ENCODE assay signal across 13 cellular contexts in genomic region chr19:10454267-10454666, GRCh38. TPM values are rescaled to one million over a fixed set of nuclear protein-coding genes. Genes with fewer than 3 reads are reported as not detected.
A peak's percentile ranks its signal among the peaks of the same experiment; 100 is the strongest.
DNase-seq lines count a peak whose midpoint lies in the region; ATAC-seq, FAIRE-seq and TF ChIP-seq lines count a peak whose summit lies in the region.
"Had no signal": no experiment of that assay in that cellular context is flagged by ENCODE, and none has a peak within 500 bp of the region (broad histone marks: within the 10 kb centered on the region; RNA-seq: fewer than 3 reads in every experiment).

No MANE protein-coding gene starts in this region.

- H3K27me3 ChIP-seq in HepG2 (ENCODE audit: control insufficient read depth in 1 of 2, insufficient read depth in 2 of 2, low read length in 2 of 2) (no peaks in the 10 kb centered on the region), right lobe of liver (no peaks in the 10 kb centered on the region), NT2/D1 (ENCODE audit: insufficient read depth, insufficient read length) (no peaks in the 10 kb centered on the region)
- H3K27me3 ChIP-seq: brain microvascular endothelial cell had no signal

- TF ChIP-seq CTCF in HepG2 (CRISPR knock-in tag; IDR thresholded peaks at IDR 0.05) = no peak
- TF ChIP-seq CTCF in right lobe of liver (IDR thresholded peaks at IDR 0.05) = no peak
- no peak for TF ChIP-seq CTCF in mucosa of descending colon (IDR thresholded peaks at IDR 0.05)

- H3K36me3 ChIP-seq in HepG2 (replicated peaks in 1 of 2; ENCODE audit: control insufficient read depth in 1 of 2, insufficient read depth in 2 of 2, low read length in 2 of 2) (no peaks in the 10 kb centered on the region), right lobe of liver (no peaks in the 10 kb centered on the region), NT2/D1 (ENCODE audit: insufficient read depth, insufficient read length, low read length) (peaks cover 8% of the 10 kb centered on the region), mucosa of descending colon (ENCODE audit: low read depth) (no peaks in the 10 kb centered on the region)
- H3K36me3 ChIP-seq: brain microvascular endothelial cell had no signal

- H3K9me3 Mint-ChIP-seq in activated naive CD4-positive, alpha-beta T cell treated with anti-CD3 and anti-CD28 coated beads, Interleukin-2, amount 50 U/mL, for 72 hours = no peaks in the 10 kb centered on the region
- H3K9me3 Mint-ChIP-seq: type B pancreatic cell had no signal

- intact Hi-C loops in HepG2 (cut with micrococcal nuclease; ENCODE audit: unreplicated experiment) (no loop called here), right lobe of liver (cut with DNase I) (no loop called here), head of caudate nucleus (cut with DNase I) (no loop called here), mucosa of descending colon (cut with DNase I, micrococcal nuclease) (no loop called here)

- no peaks in the 10 kb centered on the region for H3K4me1 ChIP-seq in HepG2 (ENCODE audit: insufficient read depth, low read length)
- H3K4me1 ChIP-seq in right lobe of liver = no peaks in the 10 kb centered on the region
- peaks cover 4% of the 10 kb centered on the region for H3K4me1 ChIP-seq in NT2/D1 (ENCODE audit: insufficient read depth, insufficient read length)
- peaks cover 15% of the 10 kb centered on the region for H3K4me1 ChIP-seq in mucosa of descending colon (ENCODE audit: low read depth)

- no peak overlapping the region for H3K4me3 ChIP-seq in HepG2 (replicated peaks in 1 of 3; ENCODE audit: insufficient read depth in 1 of 3, low read depth in 2 of 3, low read length in 3 of 3)
- no peak overlapping the region for H3K4me3 ChIP-seq in right lobe of liver
- H3K4me3 ChIP-seq in NT2/D1 (ENCODE audit: insufficient read length, low read depth) = no peak overlapping the region
- H3K4me3 ChIP-seq in mucosa of descending colon = no peak overlapping the region

- in situ Hi-C loops in HepG2 (cut with HindIII; ENCODE audit: extremely low pct_ligation_motif_present, low pct_unique_long_range_greater_than_20kb) = no loop called here

- TF ChIP-seq EP300 in HepG2 (IDR thresholded peaks at IDR 0.05; ENCODE audit: low read depth in 2 of 2, low read length in 2 of 2) (no peak), HepG2 (CRISPR knock-in tag; IDR thresholded peaks at IDR 0.05; ENCODE audit: borderline replicate concordance) (no peak)

- TF ChIP-seq POLR2A in HepG2 (IDR thresholded peaks at IDR 0.05; ENCODE audit: insufficient read depth in 1 of 2, low read depth in 2 of 2, low read length in 2 of 2) = no peak
- TF ChIP-seq POLR2A in right lobe of liver (IDR thresholded peaks at IDR 0.05) = no peak

- no peak overlapping the region for H3K27ac ChIP-seq in HepG2 (ENCODE audit: extremely low read length, insufficient read depth, low read length)
- H3K27ac ChIP-seq in right lobe of liver = no peak overlapping the region
- H3K27ac ChIP-seq: brain microvascular endothelial cell had no signal

- POLR2A ChIA-PET in HepG2 (lab: Yijun Ruan, JAX) = interaction anchor here (1.1 kb wide), 1 partner anchor 50 kb away, joined by 3 read pairs; no protein-coding TSS in a partner anchor

- 87% methylated on average over 4 of the region's 5 CpGs for WGBS in HepG2 (ENCODE audit: low lambda C conversion rate)
- WGBS in right lobe of liver (ENCODE audit: insufficient coverage, low coverage, low lambda C conversion rate, missing lambda C conversion rate) = 37% methylated on average over 2 of the region's 5 CpGs

- no peaks in the 10 kb centered on the region for H3K36me3 Mint-ChIP-seq in activated naive CD4-positive, alpha-beta T cell treated with anti-CD3 and anti-CD28 coated beads, Interleukin-2, amount 50 U/mL, for 72 hours
- H3K36me3 Mint-ChIP-seq: type B pancreatic cell had no signal

- BruUV-seq in HepG2 (replicated peaks; lab: Mats Ljungman, UMichigan) = no TSS peak

- no peak overlapping the region for H2AFZ ChIP-seq in HepG2 (ENCODE audit: low read length)

- H3K9ac ChIP-seq in HepG2 (ENCODE audit: insufficient read depth, low read depth, low read length) = no peak overlapping the region
- H3K9ac ChIP-seq in NT2/D1 (ENCODE audit: insufficient read length, low read depth) = no peak overlapping the region

- no peak for TF ChIP-seq RAD21 in HepG2 (CRISPR knock-in tag; IDR thresholded peaks at IDR 0.05)

- no peaks in the 10 kb centered on the region for H4K20me1 ChIP-seq in HepG2 (ENCODE audit: insufficient read depth, low read length)

- CTCF ChIA-PET in HepG2 (lab: Yijun Ruan, JAX; ENCODE audit: low intra/inter-chr PET ratio, low total read pairs) = no interaction called here

- no peak for DNase-seq in HepG2 (ENCODE audit: low spot score)
- no peak for DNase-seq in right lobe of liver
- DNase-seq in NT2/D1 (ENCODE audit: low read depth, low spot score) = peak; percentile 35
- DNase-seq in head of caudate nucleus = peak in 35 of 42 donors; percentile 9 to 67 (median 44)
- no peak for DNase-seq in mucosa of descending colon
- DNase-seq in activated gamma-delta T cell (lab: John Stamatoyannopoulos, UW) = no peak
- no peak for DNase-seq in activated naive CD4-positive, alpha-beta T cell treated with anti-CD3 and anti-CD28 coated beads, Interleukin-2, amount 50 U/mL, for 72 hours (ENCODE audit: low spot score in 2 of 2)
- DNase-seq: brain microvascular endothelial cell, left ventricle myocardium superior, NCI-H510A, T1000 had no signal

- no peak for FAIRE-seq in HepG2 (lab: Jason Lieb, UNC)

- H3K4me2 ChIP-seq in HepG2 (ENCODE audit: low read depth, low read length) = no peak overlapping the region

- ATAC-seq in HepG2 (no peak), right lobe of liver (no peak), mucosa of descending colon (no peak), GM21381 (IDR thresholded peaks at IDR 0.05; ENCODE audit: unreplicated experiment) (no peak)
- no peak for ATAC-seq in activated naive CD4-positive, alpha-beta T cell treated with anti-CD3 and anti-CD28 coated beads, Interleukin-2, amount 50 U/mL, for 72 hours
- ATAC-seq: left ventricle myocardium superior had no signal

- no peak overlapping the region for H3K27ac Mint-ChIP-seq in activated naive CD4-positive, alpha-beta T cell treated with anti-CD3 and anti-CD28 coated beads, Interleukin-2, amount 50 U/mL, for 72 hours
- H3K27ac Mint-ChIP-seq: type B pancreatic cell had no signal

- no peaks in the 10 kb centered on the region for H3K79me2 ChIP-seq in HepG2 (ENCODE audit: insufficient read depth, low read length)

- no peaks in the 10 kb centered on the region for H3K9me3 ChIP-seq in HepG2 (ENCODE audit: low read length)
- H3K9me3 ChIP-seq in right lobe of liver = no peaks in the 10 kb centered on the region
- H3K9me3 ChIP-seq in NT2/D1 (ENCODE audit: insufficient read depth, low read length) = no peaks in the 10 kb centered on the region
- H3K9me3 ChIP-seq in mucosa of descending colon = no peaks in the 10 kb centered on the region

RNA-seq across cellular contexts. Expression of gene PDE4A, which starts 33.9 kb away (rescaled TPM):
- total RNA-seq in HepG2 (2016; rRNA removed; fragmentation: Illumina TruSeq; extraction: Trizol) = 1.1 TPM in 2 replicates
- 1.5 and 1.6 TPM in 2 replicates for total RNA-seq in HepG2 (2016; cell fraction: cytosol; rRNA removed; fragmentation: Illumina TruSeq; extraction: Trizol; ENCODE audit: low read depth)
- 0.89 and 1.2 TPM in 2 replicates for total RNA-seq in HepG2 (2016; cell fraction: insoluble cytoplasmic fraction; rRNA removed; fragmentation: Illumina TruSeq; extraction: Trizol)
- 3.6 and 3.7 TPM in 2 replicates for total RNA-seq in HepG2 (2016; cell fraction: membrane; rRNA removed; fragmentation: Illumina TruSeq; extraction: Trizol)
- 1.3 and 1.5 TPM in 2 replicates for total RNA-seq in HepG2 (2016; cell fraction: nucleus; rRNA removed; fragmentation: Illumina TruSeq; extraction: Trizol)
- polyA plus RNA-seq in HepG2 (2011; rRNA removed) = 4.1 TPM in 2 replicates
- 3.5 and 3.8 TPM in 2 replicates for polyA plus RNA-seq in HepG2 (2011; cell fraction: cytosol; rRNA removed)
- 9.1 and 10.2 TPM in 2 replicates for polyA plus RNA-seq in HepG2 (2011; cell fraction: nucleus; rRNA removed)
- 5.1 and 5.7 TPM in 2 replicates for polyA plus RNA-seq in HepG2 (2012)
- 3.3 and 3.8 TPM in 2 replicates for polyA plus RNA-seq in HepG2 (2016; cell fraction: cytosol; fragmentation: Illumina TruSeq; extraction: Trizol; ENCODE audit: low read depth)
- polyA plus RNA-seq in HepG2 (2016; cell fraction: insoluble cytoplasmic fraction; fragmentation: Illumina TruSeq; extraction: Trizol; ENCODE audit: low read depth) = 2.8 and 3.6 TPM in 2 replicates
- 6.6 and 7.6 TPM in 2 replicates for polyA plus RNA-seq in HepG2 (2016; cell fraction: membrane; fragmentation: Illumina TruSeq; extraction: Trizol; ENCODE audit: low read depth)
- polyA plus RNA-seq in HepG2 (2016; cell fraction: nucleus; fragmentation: Illumina TruSeq; extraction: Trizol; ENCODE audit: insufficient read depth, low read depth) = 5.9 and 7.4 TPM in 2 replicates
- 1.0 and 6.6 TPM in 2 replicates for polyA minus RNA-seq in HepG2 (2011; rRNA and poly(A)+ RNA removed; ENCODE audit: low replicate concordance)
- polyA minus RNA-seq in HepG2 (2011; cell fraction: cytosol; rRNA and poly(A)+ RNA removed) = 3.9 and 5.0 TPM in 2 replicates
- 2.6 and 2.9 TPM in 2 replicates for polyA minus RNA-seq in HepG2 (2011; cell fraction: nucleus; rRNA and poly(A)+ RNA removed)
- 1 to 10 TPM; 1.2 to 5.8 (median 2.7) TPM for total RNA-seq in right lobe of liver
- 10 to 100 TPM in 2 of 3 donors, 1 to 10 TPM in 1; 7.0 to 27.4 (median 14.7) TPM for total RNA-seq in mucosa of descending colon
- 1 to 10 TPM; 2.7 to 5.0 TPM for total RNA-seq in activated naive CD4-positive, alpha-beta T cell treated with anti-CD3 and anti-CD28 coated beads, Interleukin-2, amount 50 U/mL, for 72 hours

RNA-seq across cellular contexts. Expression of gene KEAP1, which starts 48.9 kb away (rescaled TPM):
- 72.9 and 75.5 TPM in 2 replicates for total RNA-seq in HepG2 (2016; rRNA removed; fragmentation: Illumina TruSeq; extraction: Trizol)
- total RNA-seq in HepG2 (2016; cell fraction: cytosol; rRNA removed; fragmentation: Illumina TruSeq; extraction: Trizol; ENCODE audit: low read depth) = 37.8 and 38.2 TPM in 2 replicates
- total RNA-seq in HepG2 (2016; cell fraction: insoluble cytoplasmic fraction; rRNA removed; fragmentation: Illumina TruSeq; extraction: Trizol) = 60.9 and 73.7 TPM in 2 replicates
- total RNA-seq in HepG2 (2016; cell fraction: membrane; rRNA removed; fragmentation: Illumina TruSeq; extraction: Trizol) = 75.5 and 78.9 TPM in 2 replicates
- total RNA-seq in HepG2 (2016; cell fraction: nucleus; rRNA removed; fragmentation: Illumina TruSeq; extraction: Trizol) = 35.4 and 45.7 TPM in 2 replicates
- 56.7 and 72.4 TPM in 2 replicates for polyA plus RNA-seq in HepG2 (2011; rRNA removed)
- polyA plus RNA-seq in HepG2 (2011; cell fraction: cytosol; rRNA removed) = 40.4 and 55.8 TPM in 2 replicates
- polyA plus RNA-seq in HepG2 (2011; cell fraction: nucleus; rRNA removed) = 51.5 and 70.2 TPM in 2 replicates
- polyA plus RNA-seq in HepG2 (2012) = 46.5 and 50.3 TPM in 2 replicates
- polyA plus RNA-seq in HepG2 (2016; cell fraction: cytosol; fragmentation: Illumina TruSeq; extraction: Trizol; ENCODE audit: low read depth) = 24.3 and 29.7 TPM in 2 replicates
- polyA plus RNA-seq in HepG2 (2016; cell fraction: insoluble cytoplasmic fraction; fragmentation: Illumina TruSeq; extraction: Trizol; ENCODE audit: low read depth) = 71.7 and 84.0 TPM in 2 replicates
- 56.3 and 60.2 TPM in 2 replicates for polyA plus RNA-seq in HepG2 (2016; cell fraction: membrane; fragmentation: Illumina TruSeq; extraction: Trizol; ENCODE audit: low read depth)
- 62.2 and 71.4 TPM in 2 replicates for polyA plus RNA-seq in HepG2 (2016; cell fraction: nucleus; fragmentation: Illumina TruSeq; extraction: Trizol; ENCODE audit: insufficient read depth, low read depth)
- 113 and 248 TPM in 2 replicates for polyA minus RNA-seq in HepG2 (2011; rRNA and poly(A)+ RNA removed; ENCODE audit: low replicate concordance)
- polyA minus RNA-seq in HepG2 (2011; cell fraction: cytosol; rRNA and poly(A)+ RNA removed) = 40.0 and 43.1 TPM in 2 replicates
- 24.3 and 29.7 TPM in 2 replicates for polyA minus RNA-seq in HepG2 (2011; cell fraction: nucleus; rRNA and poly(A)+ RNA removed)
- 10 to 100 TPM; 36.7 to 60.7 (median 41.2) TPM for total RNA-seq in right lobe of liver
- 10 to 100 TPM; 57.5 to 75.7 (median 61.0) TPM for total RNA-seq in mucosa of descending colon
- total RNA-seq in activated naive CD4-positive, alpha-beta T cell treated with anti-CD3 and anti-CD28 coated beads, Interleukin-2, amount 50 U/mL, for 72 hours = 10 to 100 TPM; 68.2 to 68.4 TPM

RNA-seq across cellular contexts. Expression of gene CDC37, which starts 50.9 kb away (rescaled TPM):
- total RNA-seq in HepG2 (2016; rRNA removed; fragmentation: Illumina TruSeq; extraction: Trizol) (134 and 158 TPM in 2 replicates), right lobe of liver (10 to 100 TPM; 39.6 to 74.9 (median 50.1) TPM), mucosa of descending colon (100 to 1,000 TPM; 125 to 179 (median 145) TPM)
- total RNA-seq in HepG2 (2016; cell fraction: cytosol; rRNA removed; fragmentation: Illumina TruSeq; extraction: Trizol; ENCODE audit: low read depth) = 36.6 and 36.7 TPM in 2 replicates
- total RNA-seq in HepG2 (2016; cell fraction: insoluble cytoplasmic fraction; rRNA removed; fragmentation: Illumina TruSeq; extraction: Trizol) = 125 and 171 TPM in 2 replicates
- total RNA-seq in HepG2 (2016; cell fraction: membrane; rRNA removed; fragmentation: Illumina TruSeq; extraction: Trizol) = 51.9 and 53.0 TPM in 2 replicates
- 80.1 and 80.2 TPM in 2 replicates for total RNA-seq in HepG2 (2016; cell fraction: nucleus; rRNA removed; fragmentation: Illumina TruSeq; extraction: Trizol)
- polyA plus RNA-seq in HepG2 (2011; rRNA removed) = 177 and 191 TPM in 2 replicates
- polyA plus RNA-seq in HepG2 (2011; cell fraction: cytosol; rRNA removed) = 157 and 211 TPM in 2 replicates
- polyA plus RNA-seq in HepG2 (2011; cell fraction: nucleus; rRNA removed) = 522 and 527 TPM in 2 replicates
- 89.1 and 94.9 TPM in 2 replicates for polyA plus RNA-seq in HepG2 (2012)
- 39.2 and 43.2 TPM in 2 replicates for polyA plus RNA-seq in HepG2 (2016; cell fraction: cytosol; fragmentation: Illumina TruSeq; extraction: Trizol; ENCODE audit: low read depth)
- 161 and 171 TPM in 2 replicates for polyA plus RNA-seq in HepG2 (2016; cell fraction: insoluble cytoplasmic fraction; fragmentation: Illumina TruSeq; extraction: Trizol; ENCODE audit: low read depth)
- 52.6 and 54.0 TPM in 2 replicates for polyA plus RNA-seq in HepG2 (2016; cell fraction: membrane; fragmentation: Illumina TruSeq; extraction: Trizol; ENCODE audit: low read depth)
- polyA plus RNA-seq in HepG2 (2016; cell fraction: nucleus; fragmentation: Illumina TruSeq; extraction: Trizol; ENCODE audit: insufficient read depth, low read depth) = 240 and 249 TPM in 2 replicates
- polyA minus RNA-seq in HepG2 (2011; rRNA and poly(A)+ RNA removed; ENCODE audit: low replicate concordance) = 90.9 and 144 TPM in 2 replicates
- 42.3 and 52.9 TPM in 2 replicates for polyA minus RNA-seq in HepG2 (2011; cell fraction: cytosol; rRNA and poly(A)+ RNA removed)
- 38.0 and 40.4 TPM in 2 replicates for polyA minus RNA-seq in HepG2 (2011; cell fraction: nucleus; rRNA and poly(A)+ RNA removed)
- 100 to 1,000 TPM; 140 to 188 TPM for total RNA-seq in activated naive CD4-positive, alpha-beta T cell treated with anti-CD3 and anti-CD28 coated beads, Interleukin-2, amount 50 U/mL, for 72 hours

Comparison
In these comparisons a context has a peak if more than half of its experiments do, and no peak if none do; other contexts are left out.
1. DNase-seq: peak in NT2/D1 (single experiment) and head of caudate nucleus (35 of 42); none in HepG2 (single experiment), right lobe of liver (0 of 3), mucosa of descending colon (0 of 3), activated gamma-delta T cell (single experiment) and activated naive CD4-positive, alpha-beta T cell treated with anti-CD3 and anti-CD28 coated beads, Interleukin-2, amount 50 U/mL, for 72 hours (0 of 2).